ENCODE assay signal across 14 cellular contexts in the genomic region with DNA sequence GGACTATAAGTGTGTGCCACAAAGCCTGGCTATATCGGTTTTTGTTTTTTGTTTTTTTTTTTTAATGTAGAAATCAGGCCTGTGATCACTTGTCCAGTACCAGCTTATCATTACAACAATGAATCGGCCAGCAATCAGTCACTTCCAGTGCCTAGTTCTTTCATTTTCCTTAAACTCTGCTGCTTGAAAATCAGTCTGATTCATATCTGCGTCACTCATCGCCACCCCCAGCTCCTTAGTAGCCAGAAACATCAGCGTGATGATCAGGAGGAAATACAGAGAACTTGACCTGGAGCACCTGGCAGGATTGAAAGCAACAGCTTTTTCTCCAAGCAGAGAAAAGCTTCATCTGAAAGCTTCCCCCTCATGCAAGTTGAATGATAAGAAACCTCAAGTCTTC.
DNase-seq lines count a peak whose midpoint lies in the region; ATAC-seq, FAIRE-seq and TF ChIP-seq lines count a peak whose summit lies in the region.
"Had no signal": no experiment of that assay in that cellular context is flagged by ENCODE, and none has a peak within 500 bp of the region (broad histone marks: within the 10 kb centered on the region; RNA-seq: fewer than 3 reads in every experiment).

No MANE protein-coding gene starts in this region.

- CTCF ChIA-PET in SK-N-SH (lab: Yijun Ruan, JAX), result interaction anchor here (1.3 to 2.7 kb wide), 5 partner anchors 8 to 425 kb away, joined by 3 to 11 read pairs (median 6); no protein-coding TSS in a partner anchor

- H3K27me3 ChIP-seq in SK-N-SH (ENCODE audit: insufficient read depth), result no peaks in the 10 kb centered on the region
- H3K27me3 ChIP-seq in Peyer's patch, result no peaks in the 10 kb centered on the region
- H3K27me3 ChIP-seq: BLaER1 treated with 17β-estradiol and CSF1 and Interleukin-3, amounts not matched to agents 10 nM and 100 nM had no signal

- peak overlapping the region; percentile 17; the same call in 1 of the 2 replicates for H3K9ac ChIP-seq in SK-N-SH
- H3K9ac ChIP-seq: BLaER1 treated with 17β-estradiol and CSF1 and Interleukin-3, amounts not matched to agents 10 nM and 100 nM had no signal

- no peak for TF ChIP-seq EP300 in SK-N-SH (IDR thresholded peaks at IDR 0.05; ENCODE audit: borderline replicate concordance in 1 of 2, low read depth in 1 of 2, low read length in 1 of 2)

- no peak for TF ChIP-seq CTCF in SK-N-SH (IDR thresholded peaks at IDR 0.05)
- TF ChIP-seq CTCF in Peyer's patch (IDR thresholded peaks at IDR 0.05), result no peak

- H3K79me2 ChIP-seq in SK-N-SH (ENCODE audit: insufficient read depth), result peaks cover 36% of the 10 kb centered on the region

- H4K20me1 ChIP-seq in SK-N-SH (ENCODE audit: insufficient read depth), result no peaks in the 10 kb centered on the region
- H4K20me1 ChIP-seq: BLaER1 treated with 17β-estradiol and CSF1 and Interleukin-3, amounts not matched to agents 10 nM and 100 nM had no signal

- peak overlapping the region; percentile 38 for H3K4me2 ChIP-seq in SK-N-SH

- ATAC-seq in HG03378 (IDR thresholded peaks at IDR 0.05; ENCODE audit: unreplicated experiment), result no peak
- ATAC-seq: stimulated activated memory B cell treated with anti-CD40 and anti-IgM and Interleukin-4, amounts not matched to agents 10 μg/mL and 1 μg/mL and 100 μg/mL, for 72 hours had no signal

- H2AFZ ChIP-seq in SK-N-SH (ENCODE audit: low read depth), result no peak overlapping the region

- no peaks in the 10 kb centered on the region for H3K9me2 ChIP-seq in SK-N-SH

- no peaks in the 10 kb centered on the region for H3K9me3 ChIP-seq in SK-N-SH
- H3K9me3 ChIP-seq in Peyer's patch, result no peaks in the 10 kb centered on the region

- H3K36me3 ChIP-seq in SK-N-SH (replicated peaks in 1 of 2; ENCODE audit: control insufficient read depth in 1 of 2, insufficient read depth in 2 of 2, low read length in 1 of 2), result peaks cover 18 to 41% of the 10 kb centered on the region in 2 experiments
- H3K36me3 ChIP-seq in Peyer's patch, result peaks cover 0 to 3% (median 0%) of the 10 kb centered on the region in 3 donors
- H3K36me3 ChIP-seq: BLaER1 treated with 17β-estradiol and CSF1 and Interleukin-3, amounts not matched to agents 10 nM and 100 nM had no signal

- peak; percentile 33 for DNase-seq in H54 (ENCODE audit: insufficient read length, low spot score)
- no peak for DNase-seq in SK-N-SH
- peak; percentile 68 for DNase-seq in fibroblast of peridontal ligament (ENCODE audit: extremely low read depth)
- peak; percentile 93 for DNase-seq in renal cortical epithelial cell (ENCODE audit: low read depth)
- no peak for DNase-seq in GDM1 (lab: John Stamatoyannopoulos, UW)
- no peak for DNase-seq in globus pallidus (ENCODE audit: low spot score)
- DNase-seq in Peyer's patch, result no peak
- DNase-seq: activated naive CD4-positive, alpha-beta T cell treated with anti-CD3 and anti-CD28 coated beads, Interleukin-2, amount 10 ng/mL, durations not matched to agents 7 days and 5 days; NCI-H1105; NCI-H510A treated with DMSO at 0.1 percent for 48 hours; stimulated activated CD4-positive, alpha-beta T cell treated with anti-CD3 and anti-CD28 coated beads, Interleukin-1b, Interleukin-23, amount 100 ng/mL, for 48 hours had no signal

- H3K27ac ChIP-seq in SK-N-SH (ENCODE audit: low read depth in 2 of 2, low read length in 1 of 2), result peak overlapping the region; percentile 31 to 87; a peak in 3 of 4 replicates
- H3K27ac ChIP-seq in Peyer's patch, result peak overlapping the region in 1 of 4 donors; percentile 67

- peak; percentile 88 for FAIRE-seq in H54 (lab: Jason Lieb, UNC)

- H3F3A ChIP-seq in SK-N-SH (replicated peaks; ENCODE audit: insufficient read depth), result peaks cover 24% of the 10 kb centered on the region

- no peak overlapping the region for H3K4me3 ChIP-seq in SK-N-SH (ENCODE audit: low read depth in 2 of 2, low read length in 1 of 2)
- H3K4me3 ChIP-seq in Peyer's patch, result no peak overlapping the region
- H3K4me3 ChIP-seq: BLaER1 treated with 17β-estradiol and CSF1 and Interleukin-3, amounts not matched to agents 10 nM and 100 nM had no signal

- H3K4me1 ChIP-seq in SK-N-SH (ENCODE audit: control insufficient read depth in 1 of 2, insufficient read depth in 2 of 2, low read depth in 1 of 2, low read length in 1 of 2), result peaks cover 11 to 19% of the 10 kb centered on the region in 2 experiments; a peak in 3 of 4 replicates
- peaks cover 0 to 32% (median 0%) of the 10 kb centered on the region in 4 donors for H3K4me1 ChIP-seq in Peyer's patch

- 6% methylated on average over 5 of the region's 5 CpGs for WGBS in SK-N-SH (ENCODE audit: low lambda C conversion rate)

- TF ChIP-seq RAD21 in SK-N-SH (IDR thresholded peaks at IDR 0.05; ENCODE audit: low read length), result no peak

- POLR2A ChIA-PET in SK-N-SH (lab: Yijun Ruan, JAX), result no interaction called here

- TF ChIP-seq POLR2A in H54 (IDR thresholded peaks at IDR 0.05; ENCODE audit: low read depth, low read length), result no peak
- TF ChIP-seq POLR2A in Peyer's patch (IDR thresholded peaks at IDR 0.05), result no peak

TF ChIP-seq in SK-N-SH, 30 proteins besides CTCF, POLR2A, EP300 and RAD21 (continues in another document):
- TF ChIP-seq YY1 (IDR thresholded peaks at IDR 0.05; ENCODE audit: low read depth) (no peak), FOXJ3 (CRISPR knock-in tag; IDR thresholded peaks at IDR 0.05) (no peak), TAF1 (IDR thresholded peaks at IDR 0.05; ENCODE audit: borderline replicate concordance, low read depth, low read length) (no peak), CHD2 (IDR thresholded peaks at IDR 0.05; ENCODE audit: low read length, partially characterized antibody) (no peak), USF2 (IDR thresholded peaks at IDR 0.05; ENCODE audit: borderline replicate concordance, low read depth, low read length) (no peak), FOSL2 (IDR thresholded peaks at IDR 0.05; ENCODE audit: borderline replicate concordance, low read depth) (peak; percentile 90), RCOR1 (IDR thresholded peaks at IDR 0.05; ENCODE audit: low read length) (no peak), FOXM1 (IDR thresholded peaks at IDR 0.05; ENCODE audit: low read depth) (no peak), RXRA (IDR thresholded peaks at IDR 0.05; ENCODE audit: borderline replicate concordance, low read depth) (no peak), SMC3 (IDR thresholded peaks at IDR 0.05; ENCODE audit: low read depth, low read length) (no peak), MEF2A (IDR thresholded peaks at IDR 0.05; ENCODE audit: borderline replicate concordance, low read depth) (no peak), PBX3 (IDR thresholded peaks at IDR 0.05) (peak; percentile 70)
- TF ChIP-seq, protein P1, sequence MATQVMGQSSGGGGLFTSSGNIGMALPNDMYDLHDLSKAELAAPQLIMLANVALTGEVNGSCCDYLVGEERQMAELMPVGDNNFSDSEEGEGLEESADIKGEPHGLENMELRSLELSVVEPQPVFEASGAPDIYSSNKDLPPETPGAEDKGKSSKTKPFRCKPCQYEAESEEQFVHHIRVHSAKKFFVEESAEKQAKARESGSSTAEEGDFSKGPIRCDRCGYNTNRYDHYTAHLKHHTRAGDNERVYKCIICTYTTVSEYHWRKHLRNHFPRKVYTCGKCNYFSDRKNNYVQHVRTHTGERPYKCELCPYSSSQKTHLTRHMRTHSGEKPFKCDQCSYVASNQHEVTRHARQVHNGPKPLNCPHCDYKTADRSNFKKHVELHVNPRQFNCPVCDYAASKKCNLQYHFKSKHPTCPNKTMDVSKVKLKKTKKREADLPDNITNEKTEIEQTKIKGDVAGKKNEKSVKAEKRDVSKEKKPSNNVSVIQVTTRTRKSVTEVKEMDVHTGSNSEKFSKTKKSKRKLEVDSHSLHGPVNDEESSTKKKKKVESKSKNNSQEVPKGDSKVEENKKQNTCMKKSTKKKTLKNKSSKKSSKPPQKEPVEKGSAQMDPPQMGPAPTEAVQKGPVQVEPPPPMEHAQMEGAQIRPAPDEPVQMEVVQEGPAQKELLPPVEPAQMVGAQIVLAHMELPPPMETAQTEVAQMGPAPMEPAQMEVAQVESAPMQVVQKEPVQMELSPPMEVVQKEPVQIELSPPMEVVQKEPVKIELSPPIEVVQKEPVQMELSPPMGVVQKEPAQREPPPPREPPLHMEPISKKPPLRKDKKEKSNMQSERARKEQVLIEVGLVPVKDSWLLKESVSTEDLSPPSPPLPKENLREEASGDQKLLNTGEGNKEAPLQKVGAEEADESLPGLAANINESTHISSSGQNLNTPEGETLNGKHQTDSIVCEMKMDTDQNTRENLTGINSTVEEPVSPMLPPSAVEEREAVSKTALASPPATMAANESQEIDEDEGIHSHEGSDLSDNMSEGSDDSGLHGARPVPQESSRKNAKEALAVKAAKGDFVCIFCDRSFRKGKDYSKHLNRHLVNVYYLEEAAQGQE (IDR thresholded peaks at IDR 0.05; ENCODE audit: low read depth, low read length), result no peak
- TF ChIP-seq, protein P2, sequence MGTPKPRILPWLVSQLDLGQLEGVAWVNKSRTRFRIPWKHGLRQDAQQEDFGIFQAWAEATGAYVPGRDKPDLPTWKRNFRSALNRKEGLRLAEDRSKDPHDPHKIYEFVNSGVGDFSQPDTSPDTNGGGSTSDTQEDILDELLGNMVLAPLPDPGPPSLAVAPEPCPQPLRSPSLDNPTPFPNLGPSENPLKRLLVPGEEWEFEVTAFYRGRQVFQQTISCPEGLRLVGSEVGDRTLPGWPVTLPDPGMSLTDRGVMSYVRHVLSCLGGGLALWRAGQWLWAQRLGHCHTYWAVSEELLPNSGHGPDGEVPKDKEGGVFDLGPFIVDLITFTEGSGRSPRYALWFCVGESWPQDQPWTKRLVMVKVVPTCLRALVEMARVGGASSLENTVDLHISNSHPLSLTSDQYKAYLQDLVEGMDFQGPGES (IDR thresholded peaks at IDR 0.05; ENCODE audit: low read depth, low read length), result no peak

Comparison
In these comparisons a context has a peak if more than half of its experiments do, and no peak if none do; other contexts are left out.
1. DNase-seq: peak in H54 (single experiment), fibroblast of peridontal ligament (single experiment) and renal cortical epithelial cell (single experiment); none in SK-N-SH (single experiment), GDM1 (single experiment), globus pallidus (single experiment) and Peyer's patch (0 of 3).